ENCODE assay signal across 1 cellular context in the genomic region with DNA sequence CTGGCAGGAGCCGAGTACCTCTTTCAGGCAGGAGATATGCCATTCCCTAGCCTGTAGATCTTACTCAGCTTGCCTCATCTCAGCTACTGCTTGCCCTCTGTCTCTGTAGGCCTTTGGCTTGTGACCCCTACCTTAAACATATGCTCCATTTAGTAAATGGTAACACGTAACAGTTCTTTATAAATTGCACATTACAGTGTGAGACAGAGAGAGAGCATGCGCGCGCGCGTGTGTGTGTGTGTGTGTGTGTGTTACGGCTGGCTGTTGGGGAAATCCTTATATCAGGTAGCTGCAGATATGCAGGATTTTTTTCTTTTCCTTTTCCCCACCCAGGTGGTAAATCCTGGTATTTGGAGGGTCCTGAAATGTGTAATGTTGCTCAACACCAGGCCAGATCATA.
TF ChIP-seq lines count a peak whose summit lies in the region.

No MANE protein-coding gene starts in this region.

TF ChIP-seq in HepG2, 621 proteins besides CTCF, POLR2A, EP300 and RAD21:
- no peak for TF ChIP-seq ZNF543 (CRISPR knock-in tag; IDR thresholded peaks at IDR 0.05)
- TF ChIP-seq ZNF782 (CRISPR knock-in tag; IDR thresholded peaks at IDR 0.05; ENCODE audit: borderline replicate concordance): no peak
- TF ChIP-seq, protein P1, sequence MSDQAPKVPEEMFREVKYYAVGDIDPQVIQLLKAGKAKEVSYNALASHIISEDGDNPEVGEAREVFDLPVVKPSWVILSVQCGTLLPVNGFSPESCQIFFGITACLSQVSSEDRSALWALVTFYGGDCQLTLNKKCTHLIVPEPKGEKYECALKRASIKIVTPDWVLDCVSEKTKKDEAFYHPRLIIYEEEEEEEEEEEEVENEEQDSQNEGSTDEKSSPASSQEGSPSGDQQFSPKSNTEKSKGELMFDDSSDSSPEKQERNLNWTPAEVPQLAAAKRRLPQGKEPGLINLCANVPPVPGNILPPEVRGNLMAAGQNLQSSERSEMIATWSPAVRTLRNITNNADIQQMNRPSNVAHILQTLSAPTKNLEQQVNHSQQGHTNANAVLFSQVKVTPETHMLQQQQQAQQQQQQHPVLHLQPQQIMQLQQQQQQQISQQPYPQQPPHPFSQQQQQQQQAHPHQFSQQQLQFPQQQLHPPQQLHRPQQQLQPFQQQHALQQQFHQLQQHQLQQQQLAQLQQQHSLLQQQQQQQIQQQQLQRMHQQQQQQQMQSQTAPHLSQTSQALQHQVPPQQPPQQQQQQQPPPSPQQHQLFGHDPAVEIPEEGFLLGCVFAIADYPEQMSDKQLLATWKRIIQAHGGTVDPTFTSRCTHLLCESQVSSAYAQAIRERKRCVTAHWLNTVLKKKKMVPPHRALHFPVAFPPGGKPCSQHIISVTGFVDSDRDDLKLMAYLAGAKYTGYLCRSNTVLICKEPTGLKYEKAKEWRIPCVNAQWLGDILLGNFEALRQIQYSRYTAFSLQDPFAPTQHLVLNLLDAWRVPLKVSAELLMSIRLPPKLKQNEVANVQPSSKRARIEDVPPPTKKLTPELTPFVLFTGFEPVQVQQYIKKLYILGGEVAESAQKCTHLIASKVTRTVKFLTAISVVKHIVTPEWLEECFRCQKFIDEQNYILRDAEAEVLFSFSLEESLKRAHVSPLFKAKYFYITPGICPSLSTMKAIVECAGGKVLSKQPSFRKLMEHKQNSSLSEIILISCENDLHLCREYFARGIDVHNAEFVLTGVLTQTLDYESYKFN (CRISPR knock-in tag; conservative IDR thresholded peaks at IDR 0.05): no peak
- TF ChIP-seq KLF12 (CRISPR knock-in tag; IDR thresholded peaks at IDR 0.05; ENCODE audit: borderline replicate concordance): no peak
- TF ChIP-seq SMAD1 (CRISPR knock-in tag; IDR thresholded peaks at IDR 0.05; ENCODE audit: borderline replicate concordance, low read depth): no peak
- TF ChIP-seq, protein P2, sequence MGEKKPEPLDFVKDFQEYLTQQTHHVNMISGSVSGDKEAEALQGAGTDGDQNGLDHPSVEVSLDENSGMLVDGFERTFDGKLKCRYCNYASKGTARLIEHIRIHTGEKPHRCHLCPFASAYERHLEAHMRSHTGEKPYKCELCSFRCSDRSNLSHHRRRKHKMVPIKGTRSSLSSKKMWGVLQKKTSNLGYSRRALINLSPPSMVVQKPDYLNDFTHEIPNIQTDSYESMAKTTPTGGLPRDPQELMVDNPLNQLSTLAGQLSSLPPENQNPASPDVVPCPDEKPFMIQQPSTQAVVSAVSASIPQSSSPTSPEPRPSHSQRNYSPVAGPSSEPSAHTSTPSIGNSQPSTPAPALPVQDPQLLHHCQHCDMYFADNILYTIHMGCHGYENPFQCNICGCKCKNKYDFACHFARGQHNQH (CRISPR knock-in tag; IDR thresholded peaks at IDR 0.05): no peak
- no peak for TF ChIP-seq SMARCC2 (IDR thresholded peaks at IDR 0.05)
- no peak for TF ChIP-seq JARID2 (CRISPR knock-in tag; IDR thresholded peaks at IDR 0.05; ENCODE audit: insufficient replicate concordance)
- TF ChIP-seq TCF12 (IDR thresholded peaks at IDR 0.05): no peak
- TF ChIP-seq TCF12 (CRISPR knock-in tag; IDR thresholded peaks at IDR 0.05): no peak
- TF ChIP-seq ZNF225 (CRISPR knock-in tag; IDR thresholded peaks at IDR 0.05): no peak
- no peak for TF ChIP-seq ZSCAN25 (CRISPR knock-in tag; IDR thresholded peaks at IDR 0.05)
- no peak for TF ChIP-seq ZNF274 (CRISPR knock-in tag; IDR thresholded peaks at IDR 0.05)
- TF ChIP-seq REL (CRISPR knock-in tag; conservative IDR thresholded peaks at IDR 0.05): no peak
- no peak for TF ChIP-seq ATF7-NPFF (CRISPR knock-in tag; IDR thresholded peaks at IDR 0.05; ENCODE audit: low read depth)
